Comparison of ENCODE assay signal across 8 cellular contexts in the genomic region with DNA sequence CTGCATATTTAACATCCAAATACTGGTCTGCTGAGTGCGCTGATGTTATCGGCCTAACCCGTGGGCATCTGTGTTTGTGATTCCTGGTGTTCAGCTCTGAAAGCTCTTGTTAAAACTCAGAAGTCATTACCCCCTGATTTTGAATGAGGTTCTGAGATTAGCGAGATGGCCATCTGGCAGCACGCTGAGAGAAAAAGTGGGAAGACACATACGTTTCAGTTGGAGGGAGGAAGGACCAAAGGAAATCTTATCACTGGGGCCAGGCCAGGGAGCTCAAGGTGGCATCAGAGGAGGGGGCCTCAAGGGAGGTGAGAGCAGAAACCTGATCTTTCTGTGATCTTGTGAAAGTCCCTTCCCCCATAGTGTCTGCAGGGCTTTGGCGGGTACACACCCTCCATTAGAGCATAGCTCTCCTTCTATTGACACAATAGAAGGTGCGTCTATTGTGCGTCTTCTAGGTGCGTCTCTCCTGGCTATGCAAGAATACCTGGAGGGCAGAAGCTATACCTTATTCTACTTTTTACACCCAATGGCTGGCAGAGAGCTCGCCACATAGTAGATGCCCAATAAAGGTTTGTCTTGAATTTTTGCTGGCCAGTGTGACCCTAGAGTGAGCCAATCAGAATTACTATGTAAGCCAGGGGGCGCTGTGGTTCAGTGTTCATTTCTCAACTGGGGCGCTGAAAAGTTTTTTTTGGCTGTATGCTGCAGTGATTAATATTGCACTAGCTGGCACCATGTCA.
A peak's percentile ranks its signal among the peaks of the same experiment; 100 is the strongest.
DNase-seq lines count a peak whose midpoint lies in the region; ATAC-seq, FAIRE-seq and TF ChIP-seq lines count a peak whose summit lies in the region.

No MANE protein-coding gene starts in this region.

- H3K27me3 Mint-ChIP-seq in activated T-cell treated with anti-CD3 and anti-CD28 coated beads, Interleukin-2, amount 50 U/mL, for 72 hours (ENCODE audit: low read depth), result no peaks in the 10 kb centered on the region
- H3K27me3 Mint-ChIP-seq in glutamatergic neuron (ENCODE audit: unreplicated experiment), result peaks cover 2% of the 10 kb centered on the region

- H3K36me3 Mint-ChIP-seq in activated T-cell treated with anti-CD3 and anti-CD28 coated beads, Interleukin-2, amount 50 U/mL, for 72 hours (ENCODE audit: insufficient read depth in 2 of 2), result no peaks in the 10 kb centered on the region
- H3K36me3 Mint-ChIP-seq in glutamatergic neuron (ENCODE audit: unreplicated experiment), result no peaks in the 10 kb centered on the region

- no peak overlapping the region for H3K4me3 Mint-ChIP-seq in activated T-cell treated with anti-CD3 and anti-CD28 coated beads, Interleukin-2, amount 50 U/mL, for 72 hours
- no peak overlapping the region for H3K4me3 Mint-ChIP-seq in glutamatergic neuron (ENCODE audit: unreplicated experiment)

- TF ChIP-seq CTCF in glutamatergic neuron (IDR thresholded peaks at IDR 0.05; ENCODE audit: partially characterized antibody, unreplicated experiment), result peak; percentile 76

- FAIRE-seq in GM12892 (lab: Jason Lieb, UNC), result peak; percentile 87

- H3K9me3 Mint-ChIP-seq in activated T-cell treated with anti-CD3 and anti-CD28 coated beads, Interleukin-2, amount 50 U/mL, for 72 hours, result no peaks in the 10 kb centered on the region
- H3K9me3 Mint-ChIP-seq in glutamatergic neuron (ENCODE audit: unreplicated experiment), result peaks cover 2% of the 10 kb centered on the region

- DNase-seq in GM12892 (ENCODE audit: insufficient read length) (no peak), NOMO-1 (lab: John Stamatoyannopoulos, UW; ENCODE audit: unreplicated experiment in 2 of 2) (peak; percentile 28 to 36), glutamatergic neuron (peak; percentile 56), amniotic stem cell (lab: John Stamatoyannopoulos, UW) (no peak), NCI-H2227 treated with DMSO at 0.1 percent for 48 hours (lab: John Stamatoyannopoulos, UW) (no peak), NCI-H2107 (lab: John Stamatoyannopoulos, UW) (no peak)
- peak; percentile 62 to 72 for DNase-seq in activated T-cell treated with anti-CD3 and anti-CD28 coated beads, Interleukin-2, amount 50 U/mL, for 72 hours
- peak; percentile 17 to 34 (median 26) for DNase-seq in stimulated activated CD4-positive, alpha-beta T cell treated with anti-CD3 and anti-CD28 coated beads, Interleukin-1b, Interleukin-23, amount 100 ng/mL, for 24 hours (ENCODE audit: low read depth in 4 of 4, low spot score in 1 of 4)

- no peak overlapping the region for H3K27ac Mint-ChIP-seq in activated T-cell treated with anti-CD3 and anti-CD28 coated beads, Interleukin-2, amount 50 U/mL, for 72 hours
- peak overlapping the region; percentile 63 for H3K27ac Mint-ChIP-seq in glutamatergic neuron (ENCODE audit: unreplicated experiment)

- H3K4me1 Mint-ChIP-seq in activated T-cell treated with anti-CD3 and anti-CD28 coated beads, Interleukin-2, amount 50 U/mL, for 72 hours (ENCODE audit: low read depth), result peaks cover 6% of the 10 kb centered on the region
- peaks cover 8% of the 10 kb centered on the region for H3K4me1 Mint-ChIP-seq in glutamatergic neuron (ENCODE audit: low read depth, unreplicated experiment)

- no peak for TF ChIP-seq POLR2A in GM12892 (IDR thresholded peaks at IDR 0.05; ENCODE audit: low read depth, low read length)

- ATAC-seq in activated T-cell treated with anti-CD3 and anti-CD28 coated beads, Interleukin-2, amount 50 U/mL, for 72 hours (replicated peaks in 1 of 2), result peak; percentile 69 to 73

Comparison
In these comparisons a context has a peak if more than half of its experiments do, and no peak if none do; other contexts are left out.
1. DNase-seq: peak in NOMO-1 (2 of 2), activated T-cell treated with anti-CD3 and anti-CD28 coated beads, Interleukin-2, amount 50 U/mL, for 72 hours (2 of 2), glutamatergic neuron (single experiment) and stimulated activated CD4-positive, alpha-beta T cell treated with anti-CD3 and anti-CD28 coated beads, Interleukin-1b, Interleukin-23, amount 100 ng/mL, for 24 hours (4 of 4); none in GM12892 (single experiment), amniotic stem cell (single experiment), NCI-H2227 treated with DMSO at 0.1 percent for 48 hours (single experiment) and NCI-H2107 (single experiment).